ENCODE assay signal across 9 cellular contexts in genomic region chr11:61158691-61159381, GRCh38. TPM values are rescaled to one million over a fixed set of nuclear protein-coding genes. Genes with fewer than 3 reads are reported as not detected.
DNase-seq lines count a peak whose midpoint lies in the region; ATAC-seq and TF ChIP-seq lines count a peak whose summit lies in the region.
"Had no signal": no experiment of that assay in that cellular context is flagged by ENCODE, and none has a peak within 500 bp of the region (broad histone marks: within the 10 kb centered on the region; RNA-seq: fewer than 3 reads in every experiment).

No MANE protein-coding gene starts in this region.

- H3K27ac ChIP-seq in esophagus (ENCODE audit: low read depth in 2 of 2, low read length in 1 of 2) (peak overlapping the region; percentile 60 to 81), prostate gland (peak overlapping the region; percentile 99), neuronal stem cell (replicated peaks; ENCODE audit: low read length) (no peak overlapping the region)

- H2AFZ ChIP-seq in neuronal stem cell (ENCODE audit: low read length) = no peak overlapping the region

- H3K9ac ChIP-seq in neuronal stem cell (ENCODE audit: low read depth, low read length, poor library complexity) = no peak overlapping the region

- intact Hi-C loops in prostate gland (cut with DNase I) = no loop called here

- H2BK12ac ChIP-seq in neuronal stem cell (ENCODE audit: low read length) = no peak overlapping the region

- H2BK120ac ChIP-seq in neuronal stem cell (ENCODE audit: low read depth, low read length) = no peak overlapping the region

- H3K36me3 ChIP-seq in esophagus (ENCODE audit: control insufficient read depth in 2 of 2, insufficient read depth in 2 of 2, low read length in 1 of 2) = no peaks in the 10 kb centered on the region
- no peaks in the 10 kb centered on the region for H3K36me3 ChIP-seq in prostate gland
- peaks cover 3 to 17% of the 10 kb centered on the region in 2 donors for H3K36me3 ChIP-seq in neuronal stem cell (replicated peaks in 1 of 2; ENCODE audit: control insufficient read depth in 2 of 2, insufficient read depth in 2 of 2, low read length in 2 of 2)

- no peak overlapping the region for H3K4ac ChIP-seq in neuronal stem cell (ENCODE audit: low read length)

- ATAC-seq in HG02588 (IDR thresholded peaks at IDR 0.05; ENCODE audit: unreplicated experiment) (no peak), HG03378 (IDR thresholded peaks at IDR 0.05; ENCODE audit: unreplicated experiment) (no peak)

- no peak overlapping the region for H4K8ac ChIP-seq in neuronal stem cell (ENCODE audit: low read depth, low read length)

- H3K4me2 ChIP-seq in neuronal stem cell (ENCODE audit: insufficient read depth, low read length, poor library complexity, severe bottlenecking) = no peak overlapping the region

- in situ Hi-C loops in Caki2 (cut with HindIII; ENCODE audit: low pct_unique_long_range_greater_than_20kb, low sequenced_read_pairs) = no loop called here

- TF ChIP-seq POLR2A in prostate gland (IDR thresholded peaks at IDR 0.05) = no peak

- no peak overlapping the region for H2BK15ac ChIP-seq in neuronal stem cell (ENCODE audit: low read length)

- H3K18ac ChIP-seq in neuronal stem cell (ENCODE audit: low read length) = no peak overlapping the region

- no peak overlapping the region for H2BK5ac ChIP-seq in neuronal stem cell (ENCODE audit: low read length)

- H3K27me3 ChIP-seq in esophagus (ENCODE audit: control insufficient read depth in 1 of 2, insufficient read depth in 2 of 2, low read length in 2 of 2) (no peaks in the 10 kb centered on the region), prostate gland (replicated peaks; ENCODE audit: insufficient read depth) (no peaks in the 10 kb centered on the region), neuronal stem cell (ENCODE audit: control insufficient read depth in 3 of 3, insufficient read depth in 3 of 3, low read depth in 1 of 3, low read length in 3 of 3) (no peaks in the 10 kb centered on the region)

- H3K9me3 ChIP-seq in esophagus (ENCODE audit: control insufficient read depth in 2 of 2, insufficient read depth in 1 of 2, low read depth in 1 of 2, low read length in 1 of 2) (no peaks in the 10 kb centered on the region), prostate gland (no peaks in the 10 kb centered on the region), neuronal stem cell (replicated peaks in 1 of 2; ENCODE audit: control insufficient read depth in 2 of 2, insufficient read depth in 1 of 2, low read depth in 1 of 2, low read length in 2 of 2) (peaks cover 0 to 31% of the 10 kb centered on the region in 2 donors)

- peaks cover 0 to 9% of the 10 kb centered on the region in 2 donors for H3K4me1 ChIP-seq in esophagus (ENCODE audit: control insufficient read depth in 2 of 2, insufficient read depth in 2 of 2, low read length in 1 of 2)
- peaks cover 5% of the 10 kb centered on the region for H3K4me1 ChIP-seq in prostate gland (replicated peaks)
- H3K4me1 ChIP-seq in neuronal stem cell (ENCODE audit: control insufficient read depth in 2 of 2, insufficient read depth in 1 of 2, low read depth in 1 of 2, low read length in 2 of 2) = peaks cover 7 to 8% of the 10 kb centered on the region in 2 donors

- no peak overlapping the region for H4K91ac ChIP-seq in neuronal stem cell (ENCODE audit: low read depth, low read length, poor library complexity)

- DNase-seq in Caki2 (ENCODE audit: low read depth) = peak; percentile 65
- peak; percentile 26 for DNase-seq in NCI-H82 treated with DMSO at 0.1 percent for 48 hours (lab: John Stamatoyannopoulos, UW; ENCODE audit: unreplicated experiment)
- peak; percentile 80 for DNase-seq in prostate gland (ENCODE audit: low spot score)
- no peak for DNase-seq in GM19238 (ENCODE audit: insufficient read length, low spot score)
- DNase-seq in neuronal stem cell (ENCODE audit: low spot score) = no peak
- DNase-seq: islet precursor cell had no signal

- H3K23ac ChIP-seq in neuronal stem cell (ENCODE audit: low read depth, low read length, poor library complexity) = no peak overlapping the region

- H3K79me1 ChIP-seq in neuronal stem cell (ENCODE audit: low read depth, low read length) = no peaks in the 10 kb centered on the region

- no peak overlapping the region for H3K14ac ChIP-seq in neuronal stem cell (ENCODE audit: low read length)

- H2AK5ac ChIP-seq in neuronal stem cell (ENCODE audit: low read depth, low read length) = no peak overlapping the region

- 22 to 26% methylated on average over 3 of the region's 3 CpGs for WGBS in esophagus, 2 donors
- 15% methylated on average over 3 of the region's 3 CpGs for WGBS in prostate gland
- WGBS in neuronal stem cell (ENCODE audit: extremely low coverage in 2 of 2, insufficient read length in 2 of 2, insufficient replicate concordance in 1 of 2), 2 donors = no CpG with 5 or more reads among the region's 3 CpGs

- H3K4me3 ChIP-seq in esophagus (ENCODE audit: low read depth in 1 of 2, low read length in 2 of 2) = no peak overlapping the region
- H3K4me3 ChIP-seq in prostate gland = peak overlapping the region in 1 of 2 donors; percentile 5
- no peak overlapping the region for H3K4me3 ChIP-seq in neuronal stem cell (ENCODE audit: low read length in 2 of 2)

- no peak for TF ChIP-seq CTCF in prostate gland (IDR thresholded peaks at IDR 0.05)

RNA-seq across cellular contexts. Expression of gene VPS37C, which starts 2.4 kb away (rescaled TPM):
- 12.3 and 20.8 TPM in 2 replicates for total RNA-seq in Caki2 (2014; rRNA removed; shearing (Covaris generic); ENCODE audit: low replicate concordance)
- polyA plus RNA-seq in esophagus = 10 to 100 TPM; 14.7 to 18.6 TPM
- total RNA-seq in prostate gland = 10 to 100 TPM; 32.2 to 38.8 TPM
- 13.9 TPM for polyA plus RNA-seq in neuronal stem cell (2013, experiment 1 of 2)
- polyA plus RNA-seq in neuronal stem cell (2013, experiment 2 of 2) = 14.1 TPM

RNA-seq across cellular contexts. Expression of gene PGA3, which starts 44.5 kb away (rescaled TPM):
- not detected in 2 replicates for total RNA-seq in Caki2 (2014; rRNA removed; shearing (Covaris generic); ENCODE audit: low replicate concordance)
- polyA plus RNA-seq in esophagus = 10 to 100 TPM in 1 of 2 donors, 1 to 10 TPM in 1; 1.9 to 27.7 TPM
- under 1 TPM in 1 of 2 donors, not detected in 1; 0.77 TPM for total RNA-seq in prostate gland
- polyA plus RNA-seq in neuronal stem cell (2013, experiment 1 of 2) = 0.14 TPM
- 0.14 TPM for polyA plus RNA-seq in neuronal stem cell (2013, experiment 2 of 2)

RNA-seq across cellular contexts. Expression of gene CD5, which starts 56.5 kb away (rescaled TPM):
- total RNA-seq in Caki2 (2014; rRNA removed; shearing (Covaris generic); ENCODE audit: low replicate concordance) = not detected in 2 replicates
- under 1 TPM; 0.39 to 0.52 TPM for polyA plus RNA-seq in esophagus
- under 1 TPM; 0.18 to 0.91 TPM for total RNA-seq in prostate gland
- polyA plus RNA-seq in neuronal stem cell (2013, experiment 1 of 2) = not detected
- polyA plus RNA-seq in neuronal stem cell (2013, experiment 2 of 2) = not detected

Comparison
In these comparisons a context has a peak if more than half of its experiments do, and no peak if none do; other contexts are left out.
1. DNase-seq: peak in Caki2 (single experiment), NCI-H82 treated with DMSO at 0.1 percent for 48 hours (single experiment) and prostate gland (single experiment); none in GM19238 (single experiment) and neuronal stem cell (single experiment).